Comparison of ENCODE assay signal across 27 cellular contexts in genomic region chr14:104937694-104938365, GRCh38. TPM values are rescaled to one million over a fixed set of nuclear protein-coding genes. Genes with fewer than 3 reads are reported as not detected.
"Had no signal": no experiment of that assay in that cellular context is flagged by ENCODE, and none has a peak within 500 bp of the region (broad histone marks: within the 10 kb centered on the region; RNA-seq: fewer than 3 reads in every experiment).

No MANE protein-coding gene starts in this region.

- H3K27ac ChIP-seq: dorsolateral prefrontal cortex, epithelial cell of prostate, heart left ventricle, suprapubic skin, tibial nerve, uterus, WERI-Rb-1 had no signal

- H3K36me3 ChIP-seq: heart left ventricle, uterus, WERI-Rb-1 had no signal

- ATAC-seq: activated CD8-positive, alpha-beta T cell treated with anti-CD3 and anti-CD28 coated beads, Interleukin-2, amount 10 ng/mL, durations not matched to agents 7 days and 5 days; activated T-helper 17 cell treated with anti-CD3 and anti-CD28 coated beads, Interleukin-2, amount 50 U/mL, for 72 hours; effector memory CD8-positive, alpha-beta T cell; heart left ventricle; left cardiac atrium; naive thymus-derived CD4-positive, alpha-beta T cell; sciatic nerve; stimulated activated effector memory CD8-positive, alpha-beta T cell treated with anti-CD3 and anti-CD28 coated beads, Interleukin-12 subunit alpha, Interleukin-12 subunit beta, amount 100 ng/mL, for 72 hours; stimulated activated naive CD8-positive, alpha-beta T cell treated with anti-CD3 and anti-CD28 coated beads, Interleukin-15, amount 100 ng/mL, for 72 hours had no signal

- H3K4me1 Mint-ChIP-seq: activated naive CD8-positive, alpha-beta T cell treated with anti-CD3 and anti-CD28 coated beads for 36 hours; activated T-helper 17 cell treated with anti-CD3 and anti-CD28 coated beads, Interleukin-2, amount 50 U/mL, for 72 hours; stimulated activated effector memory CD8-positive, alpha-beta T cell treated with anti-CD3 and anti-CD28 coated beads, Interleukin-12 subunit alpha, Interleukin-12 subunit beta, amount 100 ng/mL, for 72 hours; stimulated activated naive CD8-positive, alpha-beta T cell treated with anti-CD3 and anti-CD28 coated beads, Interleukin-15, amount 100 ng/mL, for 72 hours had no signal

- H3K36me3 Mint-ChIP-seq: activated naive CD8-positive, alpha-beta T cell treated with anti-CD3 and anti-CD28 coated beads for 36 hours; stimulated activated effector memory CD8-positive, alpha-beta T cell treated with anti-CD3 and anti-CD28 coated beads, Interleukin-12 subunit alpha, Interleukin-12 subunit beta, amount 100 ng/mL, for 72 hours had no signal

- H3K27me3 ChIP-seq: suprapubic skin, tibial nerve, uterus had no signal

- H3K9me3 ChIP-seq: heart left ventricle, suprapubic skin, tibial nerve, uterus had no signal

- H3K4me3 ChIP-seq: dorsolateral prefrontal cortex, heart left ventricle, suprapubic skin, tibial nerve, uterus had no signal

- H3K9me3 Mint-ChIP-seq: activated naive CD8-positive, alpha-beta T cell treated with anti-CD3 and anti-CD28 coated beads for 36 hours; activated T-cell treated with anti-CD3 and anti-CD28 coated beads, Interleukin-2, amount 50 U/mL, for 24 hours; activated T-helper 17 cell treated with anti-CD3 and anti-CD28 coated beads, Interleukin-2, amount 50 U/mL, for 72 hours; central memory CD8-positive, alpha-beta T cell; effector memory CD8-positive, alpha-beta T cell; naive thymus-derived CD4-positive, alpha-beta T cell; neural crest cell; stimulated activated effector memory CD8-positive, alpha-beta T cell treated with anti-CD3 and anti-CD28 coated beads, Interleukin-12 subunit alpha, Interleukin-12 subunit beta, amount 100 ng/mL, for 72 hours; stimulated activated naive CD8-positive, alpha-beta T cell treated with anti-CD3 and anti-CD28 coated beads, Interleukin-15, amount 100 ng/mL, for 72 hours; T-helper 2 cell treated with Interferon-gamma antibody and Interleukin-4, amounts not matched to agents 5 μg/mL and 100 μg/mL, for 36 hours had no signal

- DNase-seq: activated CD4-positive, alpha-beta T cell treated with anti-CD3 and anti-CD28 coated beads for 1 hour; activated CD4-positive, alpha-beta T cell treated with anti-CD3 and anti-CD28 coated beads, Interleukin-2, amount 50 U/mL, for 1 hour; activated CD8-positive, alpha-beta T cell treated with anti-CD3 and anti-CD28 coated beads, Interleukin-2, amount 10 ng/mL, durations not matched to agents 7 days and 5 days; activated naive CD8-positive, alpha-beta T cell treated with anti-CD3 and anti-CD28 coated beads for 36 hours; effector memory CD8-positive, alpha-beta T cell; heart left ventricle; islet precursor cell; mesendoderm; small intestine; stimulated activated CD4-positive, alpha-beta T cell treated with anti-CD3 and anti-CD28 coated beads, Interleukin-2, amount 100 ng/mL, for 24 hours; WERI-Rb-1 had no signal

- H3K4me3 Mint-ChIP-seq: activated CD8-positive, alpha-beta T cell treated with anti-CD3 and anti-CD28 coated beads, Interleukin-2, amount 10 ng/mL, durations not matched to agents 7 days and 5 days; activated naive CD8-positive, alpha-beta T cell treated with anti-CD3 and anti-CD28 coated beads for 36 hours; activated T-cell treated with anti-CD3 and anti-CD28 coated beads, Interleukin-2, amount 50 U/mL, for 24 hours; activated T-helper 17 cell treated with anti-CD3 and anti-CD28 coated beads, Interleukin-2, amount 50 U/mL, for 72 hours; central memory CD8-positive, alpha-beta T cell; effector memory CD8-positive, alpha-beta T cell; naive thymus-derived CD4-positive, alpha-beta T cell; neural crest cell; stimulated activated effector memory CD8-positive, alpha-beta T cell treated with anti-CD3 and anti-CD28 coated beads, Interleukin-12 subunit alpha, Interleukin-12 subunit beta, amount 100 ng/mL, for 72 hours; stimulated activated naive CD8-positive, alpha-beta T cell treated with anti-CD3 and anti-CD28 coated beads, Interleukin-15, amount 100 ng/mL, for 72 hours; T-helper 2 cell treated with Interferon-gamma antibody and Interleukin-4, amounts not matched to agents 5 μg/mL and 100 μg/mL, for 36 hours had no signal

- H3K27ac Mint-ChIP-seq: activated CD8-positive, alpha-beta T cell treated with anti-CD3 and anti-CD28 coated beads, Interleukin-2, amount 10 ng/mL, durations not matched to agents 7 days and 5 days; activated naive CD8-positive, alpha-beta T cell treated with anti-CD3 and anti-CD28 coated beads for 36 hours; activated T-cell treated with anti-CD3 and anti-CD28 coated beads, Interleukin-2, amount 50 U/mL, for 24 hours; activated T-helper 17 cell treated with anti-CD3 and anti-CD28 coated beads, Interleukin-2, amount 50 U/mL, for 72 hours; effector memory CD8-positive, alpha-beta T cell; naive thymus-derived CD4-positive, alpha-beta T cell; stimulated activated effector memory CD8-positive, alpha-beta T cell treated with anti-CD3 and anti-CD28 coated beads, Interleukin-12 subunit alpha, Interleukin-12 subunit beta, amount 100 ng/mL, for 72 hours; stimulated activated naive CD8-positive, alpha-beta T cell treated with anti-CD3 and anti-CD28 coated beads, Interleukin-15, amount 100 ng/mL, for 72 hours; T-helper 2 cell treated with Interferon-gamma antibody and Interleukin-4, amounts not matched to agents 5 μg/mL and 100 μg/mL, for 36 hours had no signal

- H3K4me1 ChIP-seq: uterus had no signal

RNA-seq across cellular contexts. Expression of gene PLD4, which starts 13.2 kb away (rescaled TPM):
- total RNA-seq: activated CD8-positive, alpha-beta T cell treated with anti-CD3 and anti-CD28 coated beads, Interleukin-2, amount 10 ng/mL, durations not matched to agents 7 days and 5 days; activated naive CD8-positive, alpha-beta T cell treated with anti-CD3 and anti-CD28 coated beads for 36 hours; activated T-helper 17 cell treated with anti-CD3 and anti-CD28 coated beads, Interleukin-2, amount 50 U/mL, for 72 hours; fibroblast of villous mesenchyme had no signal

RNA-seq across cellular contexts. Expression of gene AHNAK2, which starts 40.3 kb away (rescaled TPM):
- total RNA-seq: activated CD8-positive, alpha-beta T cell treated with anti-CD3 and anti-CD28 coated beads, Interleukin-2, amount 10 ng/mL, durations not matched to agents 7 days and 5 days had no signal
- polyA plus RNA-seq: naive thymus-derived CD4-positive, alpha-beta T cell had no signal
